In genomic region chr1:151854658-151855057, GRCh38 we compare ENCODE assay signal across 34 cellular contexts. TPM values are rescaled to one million over a fixed set of nuclear protein-coding genes. Genes with fewer than 3 reads are reported as not detected.
"Had no signal": no experiment of that assay in that cellular context is flagged by ENCODE, and none has a peak within 500 bp of the region (broad histone marks: within the 10 kb centered on the region; RNA-seq: fewer than 3 reads in every experiment).

No MANE protein-coding gene starts in this region.

- H3K36me3 ChIP-seq: adrenal gland, esophagus squamous epithelium, gastroesophageal sphincter had no signal

- H3K27me3 ChIP-seq: body of pancreas had no signal

- H3K4me1 ChIP-seq: adrenal gland, body of pancreas, gastroesophageal sphincter had no signal

- H3K27ac ChIP-seq: adrenal gland, body of pancreas, epithelial cell of prostate, gastroesophageal sphincter had no signal

- H3K27me3 Mint-ChIP-seq: activated CD4-positive, alpha-beta memory T cell treated with anti-CD3 and anti-CD28 coated beads, Interleukin-2, amount 10 ng/mL, durations not matched to agents 7 days and 5 days; activated CD4-positive, alpha-beta T cell treated with anti-CD3 and anti-CD28 coated beads for 36 hours; activated CD4-positive, alpha-beta T cell treated with anti-CD3 and anti-CD28 coated beads, Interleukin-2, amount 10 ng/mL, durations not matched to agents 24 days and 14 days; activated naive CD4-positive, alpha-beta T cell treated with anti-CD3 and anti-CD28 coated beads, Interleukin-2, amount 50 U/mL, for 24 hours; activated naive CD8-positive, alpha-beta T cell treated with anti-CD3 and anti-CD28 coated beads, Interleukin-2, amount 50 U/mL, for 24 hours; effector memory CD8-positive, alpha-beta T cell had no signal

- H3K4me1 Mint-ChIP-seq: activated CD4-positive, alpha-beta T cell treated with anti-CD3 and anti-CD28 coated beads for 36 hours; activated CD4-positive, alpha-beta T cell treated with anti-CD3 and anti-CD28 coated beads, Interleukin-2, amount 10 ng/mL, durations not matched to agents 24 days and 14 days; activated naive CD4-positive, alpha-beta T cell treated with anti-CD3 and anti-CD28 coated beads, Interleukin-2, amount 50 U/mL, for 24 hours; activated naive CD8-positive, alpha-beta T cell treated with anti-CD3 and anti-CD28 coated beads for 36 hours; activated naive CD8-positive, alpha-beta T cell treated with anti-CD3 and anti-CD28 coated beads, Interleukin-2, amount 50 U/mL, for 24 hours had no signal

- H3K9me3 Mint-ChIP-seq: activated CD4-positive, alpha-beta memory T cell treated with anti-CD3 and anti-CD28 coated beads, Interleukin-2, amount 10 ng/mL, durations not matched to agents 7 days and 5 days; activated CD4-positive, alpha-beta T cell treated with anti-CD3 and anti-CD28 coated beads, Interleukin-2, amount 10 ng/mL, durations not matched to agents 24 days and 14 days; activated naive CD4-positive, alpha-beta T cell treated with anti-CD3 and anti-CD28 coated beads for 36 hours; activated naive CD4-positive, alpha-beta T cell treated with anti-CD3 and anti-CD28 coated beads, Interleukin-2, amount 50 U/mL, for 24 hours; activated naive CD8-positive, alpha-beta T cell treated with anti-CD3 and anti-CD28 coated beads for 36 hours; activated naive CD8-positive, alpha-beta T cell treated with anti-CD3 and anti-CD28 coated beads, Interleukin-2, amount 50 U/mL, for 24 hours; activated T-helper 1 cell treated with anti-CD3 and anti-CD28 coated beads, Interleukin-12 subunit alpha, Interleukin-12 subunit beta, Interleukin-2, Interleukin-4 antibody, amounts not matched to agents 30 ng/mL and 10 ng/mL and 1 ng/mL, durations not matched to agents 14 hours and 24 hours and 36 hours; activated T-helper 2 cell treated with anti-CD3 and anti-CD28 coated beads, Interferon-gamma antibody, Interleukin-2, Interleukin-4, amounts not matched to agents 10 μg/mL and 5 μg/mL and 100 μg/mL, durations not matched to agents 14 hours and 24 hours and 36 hours; effector memory CD8-positive, alpha-beta T cell had no signal

- H3K27ac Mint-ChIP-seq: activated CD4-positive, alpha-beta memory T cell treated with anti-CD3 and anti-CD28 coated beads, Interleukin-2, amount 10 ng/mL, durations not matched to agents 7 days and 5 days; activated CD4-positive, alpha-beta T cell treated with anti-CD3 and anti-CD28 coated beads for 36 hours; activated CD4-positive, alpha-beta T cell treated with anti-CD3 and anti-CD28 coated beads, Interleukin-2, amount 10 ng/mL, durations not matched to agents 24 days and 14 days; activated naive CD4-positive, alpha-beta T cell treated with anti-CD3 and anti-CD28 coated beads for 36 hours; activated naive CD4-positive, alpha-beta T cell treated with anti-CD3 and anti-CD28 coated beads, Interleukin-2, amount 50 U/mL, for 24 hours; activated naive CD8-positive, alpha-beta T cell treated with anti-CD3 and anti-CD28 coated beads for 36 hours; activated naive CD8-positive, alpha-beta T cell treated with anti-CD3 and anti-CD28 coated beads, Interleukin-2, amount 50 U/mL, for 24 hours; activated T-helper 1 cell treated with anti-CD3 and anti-CD28 coated beads, Interleukin-12 subunit alpha, Interleukin-12 subunit beta, Interleukin-2, Interleukin-4 antibody, amounts not matched to agents 30 ng/mL and 10 ng/mL and 1 ng/mL, durations not matched to agents 14 hours and 24 hours and 36 hours; activated T-helper 2 cell treated with anti-CD3 and anti-CD28 coated beads, Interferon-gamma antibody, Interleukin-2, Interleukin-4, amounts not matched to agents 10 μg/mL and 5 μg/mL and 100 μg/mL, durations not matched to agents 14 hours and 24 hours and 36 hours; effector memory CD8-positive, alpha-beta T cell had no signal

- DNase-seq: activated CD4-positive, alpha-beta memory T cell treated with anti-CD3 and anti-CD28 coated beads, Interleukin-2, amount 10 ng/mL, durations not matched to agents 7 days and 5 days; activated CD4-positive, alpha-beta T cell treated with anti-CD3 and anti-CD28 coated beads for 36 hours; activated CD4-positive, alpha-beta T cell treated with anti-CD3 and anti-CD28 coated beads, Interleukin-2, amount 10 ng/mL, durations not matched to agents 24 days and 14 days; activated CD4-positive, CD25-positive, alpha-beta regulatory T cell; activated CD4-positive, CD25-positive, alpha-beta regulatory T cell treated with anti-CD3 and anti-CD28 coated beads, Interleukin-2, amount 50 U/mL, for 72 hours; activated effector memory CD4-positive, alpha-beta T cell treated with anti-CD3 and anti-CD28 coated beads, Interleukin-2, amount 50 U/mL, for 16 hours; activated naive CD4-positive, alpha-beta T cell treated with anti-CD3 and anti-CD28 coated beads for 36 hours; activated naive CD8-positive, alpha-beta T cell treated with anti-CD3 and anti-CD28 coated beads for 36 hours; activated naive CD8-positive, alpha-beta T cell treated with anti-CD3 and anti-CD28 coated beads, Interleukin-2, amount 50 U/mL, for 24 hours; activated T-cell treated with anti-CD3 and anti-CD28 coated beads, Interleukin-2, amount 50 U/mL, for 1 hour; activated T-cell treated with anti-CD3 and anti-CD28 coated beads, Interleukin-2, amount 50 U/mL, for 48 hours; adrenal gland; amygdala; aorta; body of pancreas; caudate nucleus; cortex of kidney; dermis blood vessel endothelial cell; effector CD4-positive, alpha-beta T cell; effector memory CD8-positive, alpha-beta T cell; esophagus squamous epithelium; foreskin melanocyte; T-helper 2 cell had no signal

- H3K4me3 Mint-ChIP-seq: activated CD4-positive, alpha-beta memory T cell treated with anti-CD3 and anti-CD28 coated beads, Interleukin-2, amount 10 ng/mL, durations not matched to agents 7 days and 5 days; activated CD4-positive, alpha-beta T cell treated with anti-CD3 and anti-CD28 coated beads for 36 hours; activated CD4-positive, alpha-beta T cell treated with anti-CD3 and anti-CD28 coated beads, Interleukin-2, amount 10 ng/mL, durations not matched to agents 24 days and 14 days; activated naive CD4-positive, alpha-beta T cell treated with anti-CD3 and anti-CD28 coated beads for 36 hours; activated naive CD4-positive, alpha-beta T cell treated with anti-CD3 and anti-CD28 coated beads, Interleukin-2, amount 50 U/mL, for 24 hours; activated naive CD8-positive, alpha-beta T cell treated with anti-CD3 and anti-CD28 coated beads for 36 hours; activated naive CD8-positive, alpha-beta T cell treated with anti-CD3 and anti-CD28 coated beads, Interleukin-2, amount 50 U/mL, for 24 hours; activated T-helper 1 cell treated with anti-CD3 and anti-CD28 coated beads, Interleukin-12 subunit alpha, Interleukin-12 subunit beta, Interleukin-2, Interleukin-4 antibody, amounts not matched to agents 30 ng/mL and 10 ng/mL and 1 ng/mL, durations not matched to agents 14 hours and 24 hours and 36 hours; effector memory CD8-positive, alpha-beta T cell had no signal

- H3K4me3 ChIP-seq: adrenal gland, body of pancreas, esophagus squamous epithelium, gastroesophageal sphincter had no signal

- H3K36me3 Mint-ChIP-seq: activated naive CD4-positive, alpha-beta T cell treated with anti-CD3 and anti-CD28 coated beads, Interleukin-2, amount 50 U/mL, for 24 hours had no signal

- H3K9me3 ChIP-seq: adrenal gland, body of pancreas, esophagus squamous epithelium, gastroesophageal sphincter had no signal

RNA-seq across cellular contexts. Expression of gene THEM5, which starts 1.1 kb away (rescaled TPM):
- total RNA-seq: activated CD4-positive, alpha-beta memory T cell treated with anti-CD3 and anti-CD28 coated beads, Interleukin-2, amount 10 ng/mL, durations not matched to agents 7 days and 5 days; activated CD4-positive, alpha-beta T cell treated with anti-CD3 and anti-CD28 coated beads for 36 hours; activated CD4-positive, alpha-beta T cell treated with anti-CD3 and anti-CD28 coated beads, Interleukin-2, amount 10 ng/mL, durations not matched to agents 24 days and 14 days; activated naive CD4-positive, alpha-beta T cell treated with anti-CD3 and anti-CD28 coated beads for 36 hours; activated naive CD8-positive, alpha-beta T cell treated with anti-CD3 and anti-CD28 coated beads for 36 hours; activated T-helper 1 cell treated with anti-CD3 and anti-CD28 coated beads, Interleukin-12 subunit alpha, Interleukin-12 subunit beta, Interleukin-2, Interleukin-4 antibody, amounts not matched to agents 30 ng/mL and 10 ng/mL and 1 ng/mL, durations not matched to agents 14 hours and 24 hours and 36 hours; activated T-helper 2 cell treated with anti-CD3 and anti-CD28 coated beads, Interferon-gamma antibody, Interleukin-2, Interleukin-4, amounts not matched to agents 10 μg/mL and 5 μg/mL and 100 μg/mL, durations not matched to agents 14 hours and 24 hours and 36 hours; adrenal gland; aorta; body of pancreas; chondrocyte; endothelial cell of umbilical vein; fibroblast of lung; fibroblast of villous mesenchyme; gastroesophageal sphincter; glomerular endothelial cell; T-helper 1 cell treated with Interleukin-12 subunit alpha and Interleukin-12 subunit beta and Interleukin-4 antibody, amounts not matched to agents 30 ng/mL and 1 ng/mL, for 36 hours had no signal
- polyA plus RNA-seq: adrenal gland, aorta, endothelial cell of umbilical vein, fibroblast of lung had no signal

RNA-seq across cellular contexts. Expression of gene C2CD4D, which starts 15.0 kb away (rescaled TPM):
- total RNA-seq: aorta, chondrocyte, dermis blood vessel endothelial cell, endothelial cell of umbilical vein, fibroblast of lung, fibroblast of villous mesenchyme, gastroesophageal sphincter, glomerular endothelial cell had no signal
- polyA plus RNA-seq: aorta, endothelial cell of umbilical vein, fibroblast of lung had no signal

RNA-seq across cellular contexts. Expression of gene RORC, which starts 23.1 kb away (rescaled TPM):
- total RNA-seq: chondrocyte, endothelial cell of umbilical vein, fibroblast of villous mesenchyme, glomerular endothelial cell had no signal
- polyA plus RNA-seq: endothelial cell of umbilical vein, fibroblast of lung had no signal

RNA-seq across cellular contexts. Expression of gene LINGO4, which starts 49.4 kb away (rescaled TPM):
- total RNA-seq: activated CD4-positive, alpha-beta T cell treated with anti-CD3 and anti-CD28 coated beads, Interleukin-2, amount 10 ng/mL, durations not matched to agents 24 days and 14 days; activated naive CD8-positive, alpha-beta T cell treated with anti-CD3 and anti-CD28 coated beads for 36 hours; activated T-helper 2 cell treated with anti-CD3 and anti-CD28 coated beads, Interferon-gamma antibody, Interleukin-2, Interleukin-4, amounts not matched to agents 10 μg/mL and 5 μg/mL and 100 μg/mL, durations not matched to agents 14 hours and 24 hours and 36 hours; aorta; chondrocyte; dermis blood vessel endothelial cell; endothelial cell of umbilical vein; fibroblast of lung; fibroblast of villous mesenchyme; gastroesophageal sphincter; glomerular endothelial cell had no signal
- polyA plus RNA-seq: aorta, endothelial cell of umbilical vein, fibroblast of lung had no signal
